Comparison of ENCODE assay signal across 18 cellular contexts in the genomic region with DNA sequence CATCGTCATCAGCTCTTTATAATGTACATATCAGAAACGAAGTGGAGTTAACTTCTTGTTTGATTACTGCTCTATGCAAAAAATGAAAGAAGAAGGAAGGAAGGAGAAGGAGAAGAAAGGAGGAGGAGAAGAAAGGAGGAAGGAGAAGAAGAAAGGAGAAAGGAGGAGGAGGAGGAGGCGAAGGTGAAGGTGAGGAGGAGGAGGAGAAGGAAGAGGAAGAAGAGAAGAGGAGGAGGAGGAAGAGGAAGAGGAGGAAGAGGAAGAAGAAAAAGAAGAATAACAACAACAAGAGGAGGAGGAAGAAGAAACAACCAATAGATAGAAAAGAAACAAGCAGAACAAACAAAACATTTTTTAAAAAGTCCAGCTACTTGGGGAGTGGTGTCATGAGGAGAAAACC. TPM values are rescaled to one million over a fixed set of nuclear protein-coding genes. Genes with fewer than 3 reads are reported as not detected.
DNase-seq lines count a peak whose midpoint lies in the region; FAIRE-seq and TF ChIP-seq lines count a peak whose summit lies in the region.
"Had no signal": no experiment of that assay in that cellular context is flagged by ENCODE, and none has a peak within 500 bp of the region (broad histone marks: within the 10 kb centered on the region; RNA-seq: fewer than 3 reads in every experiment).

No MANE protein-coding gene starts in this region.

- POLR2A ChIA-PET in HEK293 (lab: Yijun Ruan, JAX), result no interaction called here

- H3K4me1 ChIP-seq in BLaER1 (peaks cover 41% of the 10 kb centered on the region), HEK293 (ENCODE audit: control insufficient read depth, insufficient read depth, low read length) (peaks cover 5% of the 10 kb centered on the region; the same call in 1 of the 2 replicates), smooth muscle cell (ENCODE audit: low read depth) (no peaks in the 10 kb centered on the region)

- H3K27me3 ChIP-seq in BLaER1 (no peaks in the 10 kb centered on the region), smooth muscle cell (ENCODE audit: low read depth) (no peaks in the 10 kb centered on the region)

- WGBS in smooth muscle cell (ENCODE audit: low lambda C conversion rate), result 90% methylated on average over 3 of the region's 3 CpGs

- no peak overlapping the region for H3K4me3 ChIP-seq in BLaER1
- H3K4me3 ChIP-seq in HEK293 (ENCODE audit: low read depth, low read length), result no peak overlapping the region
- no peak overlapping the region for H3K4me3 ChIP-seq in smooth muscle cell
- H3K4me3 ChIP-seq: A549 had no signal

- H4K20me1 ChIP-seq in BLaER1 (peaks cover 37% of the 10 kb centered on the region; the same call in 1 of the 2 replicates), smooth muscle cell (ENCODE audit: low read depth) (peaks cover 7% of the 10 kb centered on the region)

- no peak overlapping the region for H2AFZ ChIP-seq in smooth muscle cell (ENCODE audit: low read depth)

- no peak overlapping the region for H3K27ac ChIP-seq in BLaER1
- H3K27ac ChIP-seq in HEK293 (ENCODE audit: extremely low read depth, low read depth, low read length), result no peak overlapping the region
- no peak overlapping the region for H3K27ac ChIP-seq in smooth muscle cell (ENCODE audit: low read depth)
- H3K27ac ChIP-seq: 22Rv1, A549, C4-2B had no signal

- peaks cover 5% of the 10 kb centered on the region for H3F3A ChIP-seq in smooth muscle cell (ENCODE audit: low read depth)

- no peak for DNase-seq in GM18507 (ENCODE audit: extremely low spot score, insufficient read length, low read depth)
- DNase-seq in GOT3 (lab: John Stamatoyannopoulos, UW), result no peak
- no peak for DNase-seq in NCI-H524 treated with DMSO at 0.1 percent for 48 hours (lab: John Stamatoyannopoulos, UW)
- DNase-seq in smooth muscle cell (lab: John Stamatoyannopoulos, UW; ENCODE audit: unreplicated experiment), result no peak
- DNase-seq: AML-193; Caco-2; Calu3; CD4-positive, alpha-beta T cell; CD8-positive, alpha-beta T cell; DMS79 treated with DMSO at 0.1 percent for 48 hours; GF-D8 had no signal

- CTCF ChIA-PET in HEK293 (lab: Yijun Ruan, JAX), result interaction anchor here (0.7 kb wide), 1 partner anchor 493 kb away, joined by 3 read pairs; no protein-coding TSS in a partner anchor

- H3K79me2 ChIP-seq in smooth muscle cell (ENCODE audit: low read depth), result no peaks in the 10 kb centered on the region

- peak; percentile 29 for FAIRE-seq in GM18507 (lab: Jason Lieb, UNC)
- FAIRE-seq: A549, D721Med, G401.6 had no signal

- TF ChIP-seq CTCF in HEK293 (tag by site-specific recombination; IDR thresholded peaks at IDR 0.05), result no peak
- no peak for TF ChIP-seq CTCF in smooth muscle cell (IDR thresholded peaks at IDR 0.05; ENCODE audit: borderline replicate concordance, insufficient read depth, poor library complexity, severe bottlenecking)

- H3K4me2 ChIP-seq in BLaER1 (peak overlapping the region; percentile 85), smooth muscle cell (no peak overlapping the region)
- H3K4me2 ChIP-seq: A549 had no signal

- H3K9me3 ChIP-seq in BLaER1 (no peaks in the 10 kb centered on the region), HEK293 (ENCODE audit: control insufficient read depth, insufficient read depth, low read depth, low read length) (no peaks in the 10 kb centered on the region), smooth muscle cell (replicated peaks; ENCODE audit: low read depth) (no peaks in the 10 kb centered on the region)
- H3K9me3 ChIP-seq: A549, Caco-2 had no signal

- H3K36me3 ChIP-seq in BLaER1, result peaks cover 51% of the 10 kb centered on the region
- H3K36me3 ChIP-seq in HEK293 (ENCODE audit: control insufficient read depth in 2 of 2, insufficient read depth in 1 of 2, low read length in 2 of 2), result peaks cover 15 to 57% of the 10 kb centered on the region in 2 experiments
- H3K36me3 ChIP-seq in smooth muscle cell (ENCODE audit: low read depth), result peaks cover 12% of the 10 kb centered on the region

- H3K9ac ChIP-seq in BLaER1 (no peak overlapping the region), smooth muscle cell (ENCODE audit: low read depth) (no peak overlapping the region)

TF ChIP-seq in HEK293, 187 proteins besides CTCF, POLR2A, EP300 and RAD21 (continues in another document):
- no peak for TF ChIP-seq ZBTB48 (tag by site-specific recombination; IDR thresholded peaks at IDR 0.05)
- peak; percentile 83 for TF ChIP-seq ZNF366 (tag by site-specific recombination; conservative IDR thresholded peaks at IDR 0.05)
- TF ChIP-seq ZNF18 (tag by site-specific recombination; IDR thresholded peaks at IDR 0.05), result no peak
- TF ChIP-seq SP7 (tag by site-specific recombination; IDR thresholded peaks at IDR 0.05), result no peak
- TF ChIP-seq SP2 (tag by site-specific recombination; IDR thresholded peaks at IDR 0.05), result no peak
- no peak for TF ChIP-seq ZNF280D (tag by site-specific recombination; IDR thresholded peaks at IDR 0.05)
- no peak for TF ChIP-seq ZNF169 (tag by site-specific recombination; IDR thresholded peaks at IDR 0.05)
- TF ChIP-seq ZNF350 (tag by site-specific recombination; IDR thresholded peaks at IDR 0.05), result no peak
- TF ChIP-seq, protein P1, sequence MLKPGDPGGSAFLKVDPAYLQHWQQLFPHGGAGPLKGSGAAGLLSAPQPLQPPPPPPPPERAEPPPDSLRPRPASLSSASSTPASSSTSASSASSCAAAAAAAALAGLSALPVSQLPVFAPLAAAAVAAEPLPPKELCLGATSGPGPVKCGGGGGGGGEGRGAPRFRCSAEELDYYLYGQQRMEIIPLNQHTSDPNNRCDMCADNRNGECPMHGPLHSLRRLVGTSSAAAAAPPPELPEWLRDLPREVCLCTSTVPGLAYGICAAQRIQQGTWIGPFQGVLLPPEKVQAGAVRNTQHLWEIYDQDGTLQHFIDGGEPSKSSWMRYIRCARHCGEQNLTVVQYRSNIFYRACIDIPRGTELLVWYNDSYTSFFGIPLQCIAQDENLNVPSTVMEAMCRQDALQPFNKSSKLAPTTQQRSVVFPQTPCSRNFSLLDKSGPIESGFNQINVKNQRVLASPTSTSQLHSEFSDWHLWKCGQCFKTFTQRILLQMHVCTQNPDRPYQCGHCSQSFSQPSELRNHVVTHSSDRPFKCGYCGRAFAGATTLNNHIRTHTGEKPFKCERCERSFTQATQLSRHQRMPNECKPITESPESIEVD (tag by site-specific recombination; IDR thresholded peaks at IDR 0.05), result no peak
- TF ChIP-seq GLIS1 (tag by site-specific recombination; IDR thresholded peaks at IDR 0.05), result no peak
- no peak for TF ChIP-seq SALL2 (tag by site-specific recombination; IDR thresholded peaks at IDR 0.05; ENCODE audit: borderline replicate concordance)
- TF ChIP-seq PBX3 (CRISPR knock-in tag; IDR thresholded peaks at IDR 0.05), result no peak

RNA-seq across cellular contexts. Expression of gene NUFIP1, which starts 13.1 kb away (rescaled TPM):
- 3.8 and 4.2 TPM in 2 replicates for total RNA-seq in smooth muscle cell
- polyA plus RNA-seq in smooth muscle cell, result 4.5 and 5.2 TPM in 2 replicates

RNA-seq across cellular contexts. Expression of gene GPALPP1, which starts 13.1 kb away (rescaled TPM):
- total RNA-seq in smooth muscle cell, result 23.1 and 28.4 TPM in 2 replicates
- polyA plus RNA-seq in smooth muscle cell, result 11.1 and 13.7 TPM in 2 replicates
